22 cellular contexts compared by ENCODE assay signal in the genomic region with DNA sequence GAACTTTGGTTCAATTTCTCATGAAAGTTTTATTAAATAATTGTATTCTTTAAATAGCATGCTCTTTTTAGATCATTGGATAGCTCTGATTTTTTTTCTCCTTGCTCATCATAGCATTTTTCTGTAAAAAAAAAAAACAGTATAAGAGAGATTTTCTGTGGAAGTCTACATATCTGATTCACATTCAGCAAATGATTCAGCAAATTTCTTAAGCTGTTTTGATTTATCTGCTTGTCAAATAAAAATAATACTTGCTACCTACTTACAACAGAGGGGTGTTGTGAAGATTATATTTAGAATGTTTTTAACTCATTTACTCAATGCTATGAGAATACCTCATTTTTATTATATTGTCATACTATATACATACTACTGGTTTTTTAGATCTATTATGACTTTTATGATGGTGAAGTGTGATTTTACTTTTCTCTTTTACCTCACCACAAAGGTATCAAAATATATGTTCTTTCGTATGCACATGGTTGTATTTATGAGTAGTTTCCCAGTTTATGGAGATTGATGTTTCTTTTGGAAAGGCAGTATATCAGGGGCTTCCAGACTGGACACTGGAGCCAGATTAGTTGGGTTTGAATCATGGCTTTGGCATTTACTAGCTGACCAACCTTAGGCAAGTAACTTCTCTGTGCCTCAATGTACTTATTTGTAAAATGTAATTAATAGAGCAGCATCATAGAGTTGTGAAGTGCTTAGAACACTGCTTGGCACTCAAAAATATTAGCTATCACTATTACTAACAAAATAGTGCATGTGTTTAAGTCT. TPM values are rescaled to one million over a fixed set of nuclear protein-coding genes. Genes with fewer than 3 reads are reported as not detected.
A peak's percentile ranks its signal among the peaks of the same experiment; 100 is the strongest.
DNase-seq lines count a peak whose midpoint lies in the region; ATAC-seq, FAIRE-seq and TF ChIP-seq lines count a peak whose summit lies in the region.
"Had no signal": no experiment of that assay in that cellular context is flagged by ENCODE, and none has a peak within 500 bp of the region (broad histone marks: within the 10 kb centered on the region; RNA-seq: fewer than 3 reads in every experiment).

No MANE protein-coding gene starts in this region.

- no peak overlapping the region for H3K56ac ChIP-seq in IMR-90 (ENCODE audit: extremely low read depth, insufficient read depth, low read length)

- H3K36me3 Mint-ChIP-seq in astrocyte (ENCODE audit: low read depth, unreplicated experiment), result peaks cover 3% of the 10 kb centered on the region
- H3K36me3 Mint-ChIP-seq in T-helper 17 cell (ENCODE audit: low read depth), result peaks cover 2% of the 10 kb centered on the region
- H3K36me3 Mint-ChIP-seq: CD8-positive, alpha-beta memory T cell had no signal

- H3K4me1 ChIP-seq in A549, result peaks cover 100% of the 10 kb centered on the region
- H3K4me1 ChIP-seq in IMR-90 (ENCODE audit: control insufficient read depth, insufficient read depth, low read length), result peaks cover 15% of the 10 kb centered on the region
- H3K4me1 ChIP-seq in astrocyte (ENCODE audit: insufficient read depth, low read length), result peaks cover 15% of the 10 kb centered on the region
- peaks cover 32% of the 10 kb centered on the region for H3K4me1 ChIP-seq in A673 (ENCODE audit: insufficient read depth, low read length, poor library complexity, severe bottlenecking)

- peak overlapping the region; percentile 52; the same call in 1 of the 2 replicates for H2BK20ac ChIP-seq in IMR-90 (ENCODE audit: low read depth, low read length)

- H3K9me3 ChIP-seq in A549 (no peaks in the 10 kb centered on the region), IMR-90 (ENCODE audit: control insufficient read depth, insufficient read depth, low read length) (no peaks in the 10 kb centered on the region), astrocyte (ENCODE audit: insufficient read depth, low read depth, low read length) (no peaks in the 10 kb centered on the region), A673 (ENCODE audit: low read depth, low read length, poor library complexity, severe bottlenecking) (no peaks in the 10 kb centered on the region), T-helper 17 cell (ENCODE audit: control insufficient read depth, low read length, poor library complexity, severe bottlenecking) (no peaks in the 10 kb centered on the region)
- H3K9me3 ChIP-seq: ascending aorta, gastroesophageal sphincter, left lung had no signal

- H3K14ac ChIP-seq in IMR-90 (replicated peaks; ENCODE audit: low read depth, low read length), result 0 out of 2 replicates have a peak overlapping the region, but pooled peaks have one; percentile 52

- H3K4me3 Mint-ChIP-seq in astrocyte (ENCODE audit: unreplicated experiment) (no peak overlapping the region), T-helper 17 cell (no peak overlapping the region)
- H3K4me3 Mint-ChIP-seq: CD8-positive, alpha-beta memory T cell; stimulated activated naive CD8-positive, alpha-beta T cell treated with anti-CD3 and anti-CD28 coated beads, Interleukin-15, Interleukin-2, amounts not matched to agents 100 ng/mL and 50 ng/mL, for 24 hours; type B pancreatic cell had no signal

- H3K27me3 Mint-ChIP-seq in astrocyte (ENCODE audit: low read depth, unreplicated experiment) (no peaks in the 10 kb centered on the region), T-helper 17 cell (no peaks in the 10 kb centered on the region)
- H3K27me3 Mint-ChIP-seq: stimulated activated naive CD8-positive, alpha-beta T cell treated with anti-CD3 and anti-CD28 coated beads, Interleukin-15, Interleukin-2, amounts not matched to agents 100 ng/mL and 50 ng/mL, for 24 hours; type B pancreatic cell had no signal

- ATAC-seq in A549, result peak; percentile 17 to 32; a peak in 3 of 6 replicates
- ATAC-seq in IMR-90 (ENCODE audit: low read depth), result peak; percentile 16; the same call in 1 of the 2 replicates
- no peak for ATAC-seq in T-helper 17 cell
- ATAC-seq: gastroesophageal sphincter, sciatic nerve had no signal

- CTCF ChIA-PET in A549 (lab: Yijun Ruan, JAX), result interaction anchor here (0.5 to 1.9 kb wide), 12 partner anchors 8 to 1346 kb away, joined by 3 to 10 read pairs (median 4); no protein-coding TSS in a partner anchor
- CTCF ChIA-PET in IMR-90 (lab: Yijun Ruan, JAX), result interaction anchor here (1.8 kb wide), 1 partner anchor 231 kb away, joined by 5 read pairs; no protein-coding TSS in a partner anchor
- CTCF ChIA-PET in A673 (lab: Charles Lee), result no interaction called here

- H3K4me2 ChIP-seq in A549 (peak overlapping the region; percentile 93), IMR-90 (ENCODE audit: low read depth, low read length) (no peak overlapping the region; the same call in 1 of the 2 replicates), astrocyte (ENCODE audit: low read length) (peak overlapping the region; percentile 29)
- H3K4me2 ChIP-seq: KMS-11 had no signal

- TF ChIP-seq RAD21 in A549 (conservative IDR thresholded peaks at IDR 0.05 in 1 of 2, IDR thresholded peaks at IDR 0.05 in 1 of 2) (no peak), IMR-90 (IDR thresholded peaks at IDR 0.05; ENCODE audit: low read length) (no peak)

- H3K4me3 ChIP-seq in A549, result no peak overlapping the region
- H3K4me3 ChIP-seq in IMR-90 (ENCODE audit: insufficient read depth, low read depth, low read length), result no peak overlapping the region
- H3K4me3 ChIP-seq in astrocyte (ENCODE audit: insufficient read depth, low read depth, low read length), result no peak overlapping the region
- no peak overlapping the region for H3K4me3 ChIP-seq in A673 (ENCODE audit: low read depth, low read length, poor library complexity, severe bottlenecking)
- H3K4me3 ChIP-seq: ascending aorta, coronary artery, gastroesophageal sphincter, left lung had no signal

- peak overlapping the region; percentile 56; the same call in 1 of the 2 replicates for H3K23ac ChIP-seq in IMR-90 (ENCODE audit: low read depth, low read length)

- peak overlapping the region; percentile 88 to 95 for H3K27ac ChIP-seq in A549
- H3K27ac ChIP-seq in IMR-90 (ENCODE audit: insufficient read depth, low read length), result no peak overlapping the region
- no peak overlapping the region for H3K27ac ChIP-seq in astrocyte (ENCODE audit: low read depth, low read length)
- H3K27ac ChIP-seq in A673 (ENCODE audit: low read depth, low read length, poor library complexity, severe bottlenecking), result no peak overlapping the region
- H3K27ac ChIP-seq: ascending aorta, coronary artery, gastroesophageal sphincter, KMS-11 had no signal

- H4K5ac ChIP-seq in IMR-90 (ENCODE audit: low read depth, low read length), result no peak overlapping the region

- peak overlapping the region; percentile 67 for H3K27ac Mint-ChIP-seq in astrocyte (ENCODE audit: unreplicated experiment)
- H3K27ac Mint-ChIP-seq in T-helper 17 cell, result no peak overlapping the region
- H3K27ac Mint-ChIP-seq: CD8-positive, alpha-beta memory T cell; stimulated activated naive CD8-positive, alpha-beta T cell treated with anti-CD3 and anti-CD28 coated beads, Interleukin-15, Interleukin-2, amounts not matched to agents 100 ng/mL and 50 ng/mL, for 24 hours had no signal

- H3K27me3 ChIP-seq in IMR-90 (ENCODE audit: control insufficient read depth, insufficient read depth, low read length) (no peaks in the 10 kb centered on the region), astrocyte (ENCODE audit: insufficient read depth, low read length) (no peaks in the 10 kb centered on the region), A673 (replicated peaks; ENCODE audit: insufficient read depth, low read depth, low read length, poor library complexity) (no peaks in the 10 kb centered on the region)
- H3K27me3 ChIP-seq: ascending aorta, gastroesophageal sphincter, left lung had no signal

- no peak overlapping the region for H3K9ac ChIP-seq in IMR-90 (ENCODE audit: low read depth, low read length)
- H3K9ac ChIP-seq in astrocyte (ENCODE audit: low read length), result no peak overlapping the region
- H3K9ac ChIP-seq: KMS-11 had no signal

- no peak overlapping the region for H3K18ac ChIP-seq in IMR-90 (ENCODE audit: low read depth, low read length)

- peaks cover 88% of the 10 kb centered on the region for H3K79me2 ChIP-seq in astrocyte (ENCODE audit: insufficient read depth, low read length)

- DNase-seq in A549 (ENCODE audit: low read depth in 1 of 2, low spot score in 1 of 2) (peak in 1 of 2 experiments; percentile 62), IMR-90 (peak; percentile 43), astrocyte (ENCODE audit: low read depth) (peak; percentile 56), DMS53 treated with DMSO at 0.1 percent for 48 hours (lab: John Stamatoyannopoulos, UW; ENCODE audit: unreplicated experiment) (no peak), A673 (ENCODE audit: low spot score) (no peak), germinal center (ENCODE audit: low spot score) (no peak), T-helper 17 cell (no peak)
- DNase-seq: activated CD4-positive, alpha-beta T cell treated with anti-CD3 and anti-CD28 coated beads, Interleukin-2, amount 50 U/mL, for 1 hour; activated naive CD4-positive, alpha-beta T cell treated with Interleukin-2 at 50 U/mL for 16 hours; activated T-cell treated with anti-CD3 and anti-CD28 coated beads for 4 hours; CD8-positive, alpha-beta memory T cell; left lung; NCI-H748 treated with DMSO at 0.1 percent for 48 hours; stimulated activated CD4-positive, alpha-beta T cell treated with anti-CD3 and anti-CD28 coated beads, Interleukin-2, amount 100 ng/mL, for 24 hours had no signal

- H3K9me1 ChIP-seq in IMR-90 (ENCODE audit: insufficient read depth, low read length), result peaks cover 18% of the 10 kb centered on the region

- peaks cover 19 to 73% of the 10 kb centered on the region in 2 experiments for H3K79me1 ChIP-seq in IMR-90 (ENCODE audit: low read depth in 1 of 2, low read length in 2 of 2)

- intact Hi-C loops in IMR-90 (cut with micrococcal nuclease) (loop anchor here (10.0 kb wide), 3 partner anchors 237 to 477 kb away; no protein-coding TSS in a partner anchor), A673 (cut with micrococcal nuclease; ENCODE audit: unreplicated experiment) (loop anchor here (5.0 kb wide), 1 partner anchor 225 kb away; no protein-coding TSS in a partner anchor)

- TF ChIP-seq POLR2A in A549 (IDR thresholded peaks at IDR 0.05; ENCODE audit: low read length), result no peak
- no peak for TF ChIP-seq POLR2A in IMR-90 (IDR thresholded peaks at IDR 0.05; ENCODE audit: low read depth, low read length)

- no peak overlapping the region for H2BK120ac ChIP-seq in IMR-90 (ENCODE audit: low read depth, low read length)

- FAIRE-seq in A549 (lab: Jason Lieb, UNC), result peak; percentile 56
- no peak for FAIRE-seq in astrocyte (lab: Jason Lieb, UNC)
- peak; percentile 65 for FAIRE-seq in islet of Langerhans (lab: Jason Lieb, UNC)

- TF ChIP-seq EP300 in A549 (IDR thresholded peaks at IDR 0.05), result no peak

- H3K36me3 ChIP-seq in IMR-90 (ENCODE audit: control insufficient read depth, insufficient read depth, low read length), result peaks cover 2% of the 10 kb centered on the region; the same call in 1 of the 2 replicates
- H3K36me3 ChIP-seq in astrocyte (ENCODE audit: insufficient read depth, low read length), result no peaks in the 10 kb centered on the region
- no peaks in the 10 kb centered on the region for H3K36me3 ChIP-seq in A673 (ENCODE audit: insufficient read depth, low read length, poor library complexity, severe bottlenecking)
- H3K36me3 ChIP-seq: ascending aorta, gastroesophageal sphincter, left lung had no signal

- H3K4ac ChIP-seq in IMR-90 (ENCODE audit: low read depth, low read length), result no peak overlapping the region

- H2BK15ac ChIP-seq in IMR-90 (ENCODE audit: low read depth, low read length), result no peak overlapping the region

- H3K9me3 Mint-ChIP-seq in astrocyte (ENCODE audit: unreplicated experiment), result no peaks in the 10 kb centered on the region
- H3K9me3 Mint-ChIP-seq: CD8-positive, alpha-beta memory T cell; stimulated activated naive CD8-positive, alpha-beta T cell treated with anti-CD3 and anti-CD28 coated beads, Interleukin-15, Interleukin-2, amounts not matched to agents 100 ng/mL and 50 ng/mL, for 24 hours had no signal

- H2AFZ ChIP-seq in IMR-90 (replicated peaks; ENCODE audit: low read length, poor library complexity) (no peak overlapping the region), astrocyte (ENCODE audit: low read depth, low read length) (no peak overlapping the region)

- peak overlapping the region; percentile 45 for H2BK5ac ChIP-seq in IMR-90 (ENCODE audit: low read depth, low read length, poor library complexity, severe bottlenecking)

- WGBS in A549 (ENCODE audit: missing lambda C conversion rate), result 20% methylated on average over 1 of the region's 1 CpG
- WGBS in IMR-90 (ENCODE audit: extremely low coverage in 2 of 2, insufficient read length in 1 of 2), 2 experiments, result no CpG with 5 or more reads among the region's 1 CpG

- no peak overlapping the region for H4K91ac ChIP-seq in IMR-90 (ENCODE audit: insufficient read depth, low read depth, low read length)

- dilution Hi-C loops in IMR-90 (cut with HindIII; ENCODE audit: low sequenced_read_pairs, unreplicated experiment), result no loop called here

- no peak overlapping the region for H4K8ac ChIP-seq in IMR-90 (ENCODE audit: low read depth in 2 of 2, low read length in 2 of 2)

- BruUV-seq in IMR-90 (replicated peaks; lab: Mats Ljungman, UMichigan), result no TSS peak
- no TSS peak for BruUV-seq in A673 (replicated peaks; lab: Mats Ljungman, UMichigan)

- TF ChIP-seq CTCF in A549 (IDR thresholded peaks at IDR 0.05), result no peak
- TF ChIP-seq CTCF in IMR-90 (conservative IDR thresholded peaks at IDR 0.05; ENCODE audit: low read depth, low read length), result no peak
- TF ChIP-seq CTCF in astrocyte (IDR thresholded peaks at IDR 0.05; ENCODE audit: insufficient read depth, low read depth, low read length), result no peak
- no peak for TF ChIP-seq CTCF in A673 (conservative IDR thresholded peaks at IDR 0.05; ENCODE audit: low read depth, low read length)

- in situ Hi-C loops in IMR-90 (cut with MboI; ENCODE audit: low sequenced_read_pairs), result no loop called here

- POLR2A ChIA-PET in A549 (lab: Yijun Ruan, JAX), result interaction anchor here (1.0 to 1.7 kb wide), 3 partner anchors 10 to 25 kb away, joined by 3 to 5 read pairs (median 4); no protein-coding TSS in a partner anchor
- POLR2A ChIA-PET in IMR-90 (lab: Charles Lee; ENCODE audit: unreplicated experiment), result no interaction called here
- POLR2A ChIA-PET in A673 (lab: Charles Lee; ENCODE audit: low non-redundant PET), result no interaction called here

- H2AK9ac ChIP-seq in IMR-90 (replicated peaks; ENCODE audit: low read depth, low read length, poor library complexity), result no peak overlapping the region

- H4K20me1 ChIP-seq in IMR-90 (ENCODE audit: insufficient read depth, low read length) (peaks cover 73% of the 10 kb centered on the region), astrocyte (ENCODE audit: insufficient read depth, low read length) (peaks cover 42% of the 10 kb centered on the region)

- H2AK5ac ChIP-seq in IMR-90 (ENCODE audit: low read depth, low read length), result no peak overlapping the region

- peaks cover 42% of the 10 kb centered on the region for H3K4me1 Mint-ChIP-seq in astrocyte (ENCODE audit: low read depth, unreplicated experiment)
- H3K4me1 Mint-ChIP-seq in T-helper 17 cell, result peaks cover 13% of the 10 kb centered on the region

RNA-seq across cellular contexts. Expression of gene TNPO1, which starts 25.5 kb away (rescaled TPM):
- polyA plus RNA-seq in A549 (2011; rRNA removed) (286 and 350 TPM in 2 replicates), A549 (2017; fragmentation: RNase III; extraction: RNeasy Plus Mini Kit Qiagen cat#74134 plus additional on column Dnase treatment) (199 to 253 TPM (median 231 TPM) in 3 replicates), IMR-90 (2012; rRNA removed) (42.5 and 45.5 TPM in 2 replicates)
- 53.6 and 55.5 TPM in 2 replicates for polyA plus RNA-seq in A549 (2012; cell fraction: cytosol; rRNA removed)
- polyA plus RNA-seq in A549 (2012; cell fraction: nucleus; rRNA removed), result 26.6 and 39.4 TPM in 2 replicates
- 355 and 454 TPM in 2 replicates for polyA minus RNA-seq in A549 (2011; rRNA and poly(A)+ RNA removed)
- total RNA-seq in IMR-90 (2012; rRNA removed) (400 and 527 TPM in 2 replicates), astrocyte (172 and 184 TPM in 2 replicates), A673 (2021) (175 and 201 TPM in 2 replicates), T-helper 17 cell (10 to 100 TPM; 66.3 to 73.2 TPM)
- polyA plus RNA-seq in IMR-90 (2012; cell fraction: cytosol; rRNA removed), result 9.4 and 12.8 TPM in 2 replicates
- polyA plus RNA-seq in IMR-90 (2012; cell fraction: nucleus; rRNA removed; ENCODE audit: low replicate concordance), result 4.1 and 28.1 TPM in 2 replicates

Comparison
In these comparisons a context has a peak if more than half of its experiments do, and no peak if none do; other contexts are left out.
1. DNase-seq: peak in IMR-90 (single experiment) and astrocyte (single experiment); none in DMS53 treated with DMSO at 0.1 percent for 48 hours (single experiment), A673 (single experiment), germinal center (single experiment) and T-helper 17 cell (0 of 3).
2. H3K27ac ChIP-seq: peak in A549 (2 of 2); none in IMR-90 (single experiment), astrocyte (single experiment) and A673 (single experiment).